In the genomic region with DNA sequence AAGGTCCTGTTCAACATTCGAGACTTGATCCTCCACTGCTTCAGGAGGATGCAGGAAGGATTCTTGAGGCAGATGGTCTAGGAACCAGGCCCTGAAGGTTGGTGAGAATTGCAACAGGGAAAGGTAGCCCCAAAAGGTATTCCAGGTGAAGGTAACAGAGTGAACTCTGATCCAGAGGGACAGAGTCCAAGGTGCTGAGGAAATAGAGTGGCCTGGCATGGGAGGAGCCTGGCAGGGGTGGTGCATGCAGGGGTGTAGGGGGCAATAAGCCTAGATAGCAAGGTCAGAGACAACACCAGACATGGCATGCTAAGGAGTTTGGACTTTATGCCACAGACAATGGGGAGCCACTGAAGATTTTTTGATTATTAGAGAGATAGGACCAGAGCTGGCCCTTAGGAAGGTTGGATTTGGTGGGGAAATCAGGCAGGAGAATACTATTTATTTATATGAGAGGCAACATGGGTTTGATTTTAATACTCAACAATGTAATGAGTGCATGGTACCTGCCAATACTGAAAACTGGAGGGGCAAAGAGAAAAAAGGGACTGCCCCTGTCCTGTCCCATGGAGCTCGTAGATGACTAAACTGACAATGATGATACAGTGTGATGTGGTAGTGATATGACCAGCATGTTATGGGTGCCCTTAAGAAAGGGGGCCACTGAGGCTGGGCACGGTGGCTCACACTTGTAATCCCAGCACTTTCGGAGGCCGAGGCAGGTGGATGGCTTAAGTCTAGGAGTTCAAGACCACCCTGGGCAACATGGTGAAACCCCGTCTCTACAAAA, we compare ENCODE assay signal across 1 cellular context.
TF ChIP-seq lines count a peak whose summit lies in the region.

No MANE protein-coding gene starts in this region.

TF ChIP-seq in HepG2, 621 proteins besides CTCF, POLR2A, EP300 and RAD21:
- no peak for TF ChIP-seq NPAS2 (CRISPR knock-in tag; IDR thresholded peaks at IDR 0.05; ENCODE audit: borderline replicate concordance)
- TF ChIP-seq ZNF441 (CRISPR knock-in tag; IDR thresholded peaks at IDR 0.05; ENCODE audit: borderline replicate concordance): no peak
- no peak for TF ChIP-seq CREM (IDR thresholded peaks at IDR 0.05)
- TF ChIP-seq CREM (CRISPR knock-in tag; IDR thresholded peaks at IDR 0.05): no peak
- no peak for TF ChIP-seq HHEX (CRISPR knock-in tag; IDR thresholded peaks at IDR 0.05)
- TF ChIP-seq HNF4A (CRISPR knock-in tag; IDR thresholded peaks at IDR 0.05): peak; percentile 33; the same call in 1 of the 2 replicates
- TF ChIP-seq PCBP2 (optimal IDR thresholded peaks at IDR 0.05; ENCODE audit: low read depth, low read length, poor library complexity, severe bottlenecking): no peak
- TF ChIP-seq, protein P1, sequence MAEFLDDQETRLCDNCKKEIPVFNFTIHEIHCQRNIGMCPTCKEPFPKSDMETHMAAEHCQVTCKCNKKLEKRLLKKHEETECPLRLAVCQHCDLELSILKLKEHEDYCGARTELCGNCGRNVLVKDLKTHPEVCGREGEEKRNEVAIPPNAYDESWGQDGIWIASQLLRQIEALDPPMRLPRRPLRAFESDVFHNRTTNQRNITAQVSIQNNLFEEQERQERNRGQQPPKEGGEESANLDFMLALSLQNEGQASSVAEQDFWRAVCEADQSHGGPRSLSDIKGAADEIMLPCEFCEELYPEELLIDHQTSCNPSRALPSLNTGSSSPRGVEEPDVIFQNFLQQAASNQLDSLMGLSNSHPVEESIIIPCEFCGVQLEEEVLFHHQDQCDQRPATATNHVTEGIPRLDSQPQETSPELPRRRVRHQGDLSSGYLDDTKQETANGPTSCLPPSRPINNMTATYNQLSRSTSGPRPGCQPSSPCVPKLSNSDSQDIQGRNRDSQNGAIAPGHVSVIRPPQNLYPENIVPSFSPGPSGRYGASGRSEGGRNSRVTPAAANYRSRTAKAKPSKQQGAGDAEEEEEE (CRISPR knock-in tag; IDR thresholded peaks at IDR 0.05; ENCODE audit: borderline replicate concordance): no peak
- TF ChIP-seq, protein P2, sequence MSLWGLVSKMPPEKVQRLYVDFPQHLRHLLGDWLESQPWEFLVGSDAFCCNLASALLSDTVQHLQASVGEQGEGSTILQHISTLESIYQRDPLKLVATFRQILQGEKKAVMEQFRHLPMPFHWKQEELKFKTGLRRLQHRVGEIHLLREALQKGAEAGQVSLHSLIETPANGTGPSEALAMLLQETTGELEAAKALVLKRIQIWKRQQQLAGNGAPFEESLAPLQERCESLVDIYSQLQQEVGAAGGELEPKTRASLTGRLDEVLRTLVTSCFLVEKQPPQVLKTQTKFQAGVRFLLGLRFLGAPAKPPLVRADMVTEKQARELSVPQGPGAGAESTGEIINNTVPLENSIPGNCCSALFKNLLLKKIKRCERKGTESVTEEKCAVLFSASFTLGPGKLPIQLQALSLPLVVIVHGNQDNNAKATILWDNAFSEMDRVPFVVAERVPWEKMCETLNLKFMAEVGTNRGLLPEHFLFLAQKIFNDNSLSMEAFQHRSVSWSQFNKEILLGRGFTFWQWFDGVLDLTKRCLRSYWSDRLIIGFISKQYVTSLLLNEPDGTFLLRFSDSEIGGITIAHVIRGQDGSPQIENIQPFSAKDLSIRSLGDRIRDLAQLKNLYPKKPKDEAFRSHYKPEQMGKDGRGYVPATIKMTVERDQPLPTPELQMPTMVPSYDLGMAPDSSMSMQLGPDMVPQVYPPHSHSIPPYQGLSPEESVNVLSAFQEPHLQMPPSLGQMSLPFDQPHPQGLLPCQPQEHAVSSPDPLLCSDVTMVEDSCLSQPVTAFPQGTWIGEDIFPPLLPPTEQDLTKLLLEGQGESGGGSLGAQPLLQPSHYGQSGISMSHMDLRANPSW (CRISPR knock-in tag; IDR thresholded peaks at IDR 0.05; ENCODE audit: borderline replicate concordance): no peak
- TF ChIP-seq TBX3 (IDR thresholded peaks at IDR 0.05; ENCODE audit: borderline replicate concordance): no peak
TF ChIP-seq in HepG2: peak in this region for 1.
